In the genomic region with DNA sequence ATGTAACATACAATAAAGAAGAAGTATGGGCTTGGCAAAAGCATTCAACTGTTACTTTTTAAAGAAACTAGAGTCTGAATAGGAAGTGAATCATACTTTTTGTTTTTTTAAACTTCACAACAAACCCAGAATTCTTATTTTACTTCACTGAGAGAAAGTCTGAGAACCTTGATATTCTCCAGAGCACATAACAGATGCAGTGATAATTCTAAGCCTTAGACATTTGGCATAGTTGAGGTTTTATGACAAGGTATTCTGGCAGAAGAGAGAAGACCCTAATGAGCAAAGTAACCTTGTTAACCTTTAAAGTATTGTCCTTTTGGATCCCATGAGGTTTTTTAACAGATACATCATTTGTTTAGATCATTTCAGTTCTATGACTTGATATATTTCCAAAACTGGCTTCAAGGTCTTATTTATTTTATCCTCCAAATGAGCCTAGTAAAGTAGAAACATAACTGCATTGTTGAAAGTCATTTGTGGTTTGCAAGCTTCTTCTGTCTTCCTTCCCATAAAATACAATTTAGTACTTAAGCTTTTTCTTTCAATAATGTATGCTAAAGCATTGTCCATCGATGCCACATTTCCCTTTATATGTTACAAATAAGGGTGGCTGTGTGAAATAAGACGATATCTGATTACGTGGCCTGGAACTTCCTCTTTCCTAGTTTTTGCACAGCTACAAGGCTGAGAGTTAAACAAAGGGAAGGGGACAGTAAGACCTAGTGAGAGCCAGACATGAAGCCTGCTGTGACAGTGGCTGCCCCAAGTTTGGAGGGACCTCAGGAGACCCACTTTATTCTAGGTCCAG, we compare ENCODE assay signal across 1 cellular context.
TF ChIP-seq lines count a peak whose summit lies in the region.

No MANE protein-coding gene starts in this region.

TF ChIP-seq in HepG2, 621 proteins besides CTCF, POLR2A, EP300 and RAD21 (continued from another document):
- TF ChIP-seq, protein P1, sequence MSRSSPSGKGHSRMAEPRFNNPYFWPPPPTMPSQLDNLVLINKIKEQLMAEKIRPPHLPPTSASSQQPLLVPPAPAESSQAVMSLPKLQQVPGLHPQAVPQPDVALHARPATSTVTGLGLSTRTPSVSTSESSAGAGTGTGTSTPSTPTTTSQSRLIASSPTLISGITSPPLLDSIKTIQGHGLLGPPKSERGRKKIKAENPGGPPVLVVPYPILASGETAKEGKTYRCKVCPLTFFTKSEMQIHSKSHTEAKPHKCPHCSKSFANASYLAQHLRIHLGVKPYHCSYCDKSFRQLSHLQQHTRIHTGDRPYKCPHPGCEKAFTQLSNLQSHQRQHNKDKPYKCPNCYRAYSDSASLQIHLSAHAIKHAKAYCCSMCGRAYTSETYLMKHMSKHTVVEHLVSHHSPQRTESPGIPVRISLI (CRISPR knock-in tag; IDR thresholded peaks at IDR 0.05; ENCODE audit: borderline replicate concordance), result no peak
- TF ChIP-seq MATR3 (CRISPR knock-in tag; IDR thresholded peaks at IDR 0.05) (no peak), ZNF432 (CRISPR knock-in tag; IDR thresholded peaks at IDR 0.05; ENCODE audit: borderline replicate concordance) (no peak), ZNF383 (CRISPR knock-in tag; IDR thresholded peaks at IDR 0.05; ENCODE audit: borderline replicate concordance) (no peak), ZNF136 (CRISPR knock-in tag; IDR thresholded peaks at IDR 0.05; ENCODE audit: low read depth) (no peak), EEA1 (CRISPR knock-in tag; IDR thresholded peaks at IDR 0.05; ENCODE audit: borderline replicate concordance) (no peak), MED8 (CRISPR knock-in tag; IDR thresholded peaks at IDR 0.05; ENCODE audit: insufficient replicate concordance) (no peak), PAX8 (CRISPR knock-in tag; IDR thresholded peaks at IDR 0.05; ENCODE audit: borderline replicate concordance) (no peak), GATAD2A (CRISPR knock-in tag; IDR thresholded peaks at IDR 0.05) (no peak)
- TF ChIP-seq, protein P2, sequence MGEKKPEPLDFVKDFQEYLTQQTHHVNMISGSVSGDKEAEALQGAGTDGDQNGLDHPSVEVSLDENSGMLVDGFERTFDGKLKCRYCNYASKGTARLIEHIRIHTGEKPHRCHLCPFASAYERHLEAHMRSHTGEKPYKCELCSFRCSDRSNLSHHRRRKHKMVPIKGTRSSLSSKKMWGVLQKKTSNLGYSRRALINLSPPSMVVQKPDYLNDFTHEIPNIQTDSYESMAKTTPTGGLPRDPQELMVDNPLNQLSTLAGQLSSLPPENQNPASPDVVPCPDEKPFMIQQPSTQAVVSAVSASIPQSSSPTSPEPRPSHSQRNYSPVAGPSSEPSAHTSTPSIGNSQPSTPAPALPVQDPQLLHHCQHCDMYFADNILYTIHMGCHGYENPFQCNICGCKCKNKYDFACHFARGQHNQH (CRISPR knock-in tag; IDR thresholded peaks at IDR 0.05), result no peak
